In genomic region chr1:226408285-226409184, GRCh38 we compare ENCODE assay signal across 8 cellular contexts. TPM values are rescaled to one million over a fixed set of nuclear protein-coding genes. Genes with fewer than 3 reads are reported as not detected.
A peak's percentile ranks its signal among the peaks of the same experiment; 100 is the strongest.
DNase-seq lines count a peak whose midpoint lies in the region; ATAC-seq and TF ChIP-seq lines count a peak whose summit lies in the region.

No MANE protein-coding gene starts in this region.

- H3K9me2 ChIP-seq in SU-DHL-6 (replicated peaks; ENCODE audit: insufficient read depth, low read length) = no peaks in the 10 kb centered on the region

- peaks cover 4% of the 10 kb centered on the region; the same call in 1 of the 2 replicates for H3K36me3 ChIP-seq in SU-DHL-6 (ENCODE audit: low read length)
- H3K36me3 ChIP-seq in gastroesophageal sphincter = no peaks in the 10 kb centered on the region

- TF ChIP-seq EP300 in gastroesophageal sphincter (IDR thresholded peaks at IDR 0.05) = no peak

- H3K9me3 ChIP-seq in SU-DHL-6 (ENCODE audit: insufficient read depth, low read length) = no peaks in the 10 kb centered on the region
- H3K9me3 ChIP-seq in gastroesophageal sphincter = no peaks in the 10 kb centered on the region

- H3K27ac ChIP-seq in SU-DHL-6 (ENCODE audit: low read depth, low read length) (peak overlapping the region; percentile 56), gastroesophageal sphincter (peak overlapping the region; percentile 69 to 93 (median 92)), foreskin keratinocyte (no peak overlapping the region)

- H3K4me3 ChIP-seq in GM12865 (ENCODE audit: low read depth, low read length) = peak overlapping the region; percentile 94
- peak overlapping the region; percentile 91 for H3K4me3 ChIP-seq in SU-DHL-6 (ENCODE audit: insufficient read depth, low read length, poor library complexity, severe bottlenecking)
- H3K4me3 ChIP-seq in gastroesophageal sphincter = peak overlapping the region; percentile 51 to 90

- no peak for TF ChIP-seq POLR2A in gastroesophageal sphincter (IDR thresholded peaks at IDR 0.05)

- peaks cover 22% of the 10 kb centered on the region for H3F3A ChIP-seq in SU-DHL-6 (ENCODE audit: insufficient read depth)

- H3K79me2 ChIP-seq in SU-DHL-6 (ENCODE audit: insufficient read depth, low read length) = peaks cover 42% of the 10 kb centered on the region

- H2AFZ ChIP-seq in SU-DHL-6 (ENCODE audit: low read depth, low read length, severe bottlenecking) = peak overlapping the region; percentile 96

- peaks cover 21% of the 10 kb centered on the region; the same call in 1 of the 2 replicates for H4K20me1 ChIP-seq in SU-DHL-6 (ENCODE audit: low read depth, low read length)

- peaks cover 6 to 46% (median 33%) of the 10 kb centered on the region in 3 donors for H3K4me1 ChIP-seq in gastroesophageal sphincter
- H3K4me1 ChIP-seq in foreskin keratinocyte = no peaks in the 10 kb centered on the region

- peak overlapping the region; percentile 78 for H3K9ac ChIP-seq in SU-DHL-6 (ENCODE audit: low read length)

- TF ChIP-seq CTCF in GM12865 (IDR thresholded peaks at IDR 0.05; ENCODE audit: insufficient read depth, low read depth, low read length, missing control alignments) = no peak
- no peak for TF ChIP-seq CTCF in SU-DHL-6 (IDR thresholded peaks at IDR 0.05; ENCODE audit: insufficient read depth, low read length, poor library complexity, severe bottlenecking)
- peak in 1 of 4 experiments; percentile 6 for TF ChIP-seq CTCF in gastroesophageal sphincter (IDR thresholded peaks at IDR 0.05)
- TF ChIP-seq CTCF in foreskin keratinocyte (conservative IDR thresholded peaks at IDR 0.05) = no peak

- WGBS in gastroesophageal sphincter (ENCODE audit: low coverage in 1 of 2), 2 donors = 60 to 75% methylated on average over 3 to 14 of the region's 25 CpGs

- no peak for ATAC-seq in gastroesophageal sphincter
- ATAC-seq in sciatic nerve = peak; percentile 47
- ATAC-seq in GM19452 (IDR thresholded peaks at IDR 0.05; ENCODE audit: unreplicated experiment) = no peak
- ATAC-seq in HG03342 (IDR thresholded peaks at IDR 0.05; ENCODE audit: unreplicated experiment) = no peak
- ATAC-seq in foreskin keratinocyte = no peak

- peak overlapping the region; percentile 58 for H3K4me2 ChIP-seq in SU-DHL-6 (ENCODE audit: low read depth, low read length, poor library complexity, severe bottlenecking)

- DNase-seq in GM12865 (ENCODE audit: low read depth) (no peak), sciatic nerve (ENCODE audit: low spot score) (peak; percentile 64), DMS114 treated with DMSO at 0.1 percent for 48 hours (lab: John Stamatoyannopoulos, UW; ENCODE audit: unreplicated experiment) (no peak), foreskin keratinocyte (no peak)

- H3K27me3 ChIP-seq in SU-DHL-6 (ENCODE audit: low read length) = no peaks in the 10 kb centered on the region
- no peaks in the 10 kb centered on the region for H3K27me3 ChIP-seq in gastroesophageal sphincter
- no peaks in the 10 kb centered on the region for H3K27me3 ChIP-seq in foreskin keratinocyte

- intact Hi-C loops in sciatic nerve (cut with DNase I) = no loop called here

RNA-seq across cellular contexts. Expression of gene PARP1, which starts 0.6 kb away (rescaled TPM):
- total RNA-seq in gastroesophageal sphincter (100 to 1,000 TPM in 2 of 4 donors, 10 to 100 TPM in 2; 77.4 to 147 (median 95.6) TPM), sciatic nerve (85.2 TPM), foreskin keratinocyte (114 and 122 TPM in 2 replicates)
- 56.7 and 64.6 TPM in 2 replicates for polyA plus RNA-seq in foreskin keratinocyte
